ENCODE assay signal across 18 cellular contexts in the genomic region with DNA sequence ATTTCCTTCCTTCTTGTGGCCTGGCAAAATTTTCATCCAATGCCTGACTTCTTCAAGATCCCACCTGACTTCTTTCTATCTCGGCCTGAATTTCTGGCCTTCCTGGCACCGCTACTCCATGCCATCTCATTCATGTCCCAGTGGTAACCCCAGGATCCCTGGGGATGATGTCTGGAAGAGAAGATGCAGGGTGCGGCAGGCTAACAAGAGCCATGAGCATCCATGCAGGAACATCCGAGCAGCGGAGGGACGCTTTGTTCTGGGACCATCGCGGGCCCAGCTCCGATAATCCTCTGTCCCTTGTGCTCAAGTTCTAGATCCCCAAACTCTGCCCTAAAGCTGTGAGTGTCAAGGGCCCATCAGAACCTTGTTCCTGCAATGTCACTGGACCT. TPM values are rescaled to one million over a fixed set of nuclear protein-coding genes. Genes with fewer than 3 reads are reported as not detected.
"Had no signal": no experiment of that assay in that cellular context is flagged by ENCODE, and none has a peak within 500 bp of the region (broad histone marks: within the 10 kb centered on the region; RNA-seq: fewer than 3 reads in every experiment).

No MANE protein-coding gene starts in this region.

- H3K4me3 Mint-ChIP-seq: activated naive CD4-positive, alpha-beta T cell treated with anti-CD3 and anti-CD28 coated beads for 36 hours; mesothelial cell of epicardium; stimulated activated naive B cell treated with anti-CD40 and anti-IgM and Interleukin-4, amounts not matched to agents 10 μg/mL and 1 μg/mL and 100 μg/mL, for 72 hours; T-cell had no signal

- H3K36me3 ChIP-seq: ascending aorta, breast epithelium, gastroesophageal sphincter, pancreas, tibial nerve, vagina had no signal

- H3K27ac ChIP-seq: ascending aorta, breast epithelium, dorsolateral prefrontal cortex, gastroesophageal sphincter, hepatocyte, pancreas, tibial nerve, vagina had no signal

- H3K9me3 Mint-ChIP-seq: activated naive CD4-positive, alpha-beta T cell treated with anti-CD3 and anti-CD28 coated beads for 36 hours; mesothelial cell of epicardium; stimulated activated naive B cell treated with anti-CD40 and anti-IgM and Interleukin-4, amounts not matched to agents 10 μg/mL and 1 μg/mL and 100 μg/mL, for 72 hours; T-cell had no signal

- H3K27me3 ChIP-seq: ascending aorta, breast epithelium, dorsolateral prefrontal cortex, gastroesophageal sphincter, hepatocyte, pancreas, tibial nerve, vagina had no signal

- H3K27ac Mint-ChIP-seq: activated naive CD4-positive, alpha-beta T cell treated with anti-CD3 and anti-CD28 coated beads for 36 hours; mesothelial cell of epicardium; stimulated activated naive B cell treated with anti-CD40 and anti-IgM and Interleukin-4, amounts not matched to agents 10 μg/mL and 1 μg/mL and 100 μg/mL, for 72 hours; T-cell had no signal

- DNase-seq: activated CD4-positive, alpha-beta T cell treated with anti-CD3 and anti-CD28 coated beads, Interleukin-2, amount 50 U/mL, for 4 hours; erythroblast; SK-N-SH; stimulated activated CD4-positive, alpha-beta T cell treated with anti-CD3 and anti-CD28 coated beads, Interleukin-2, amount 100 ng/mL, for 48 hours; stimulated activated naive B cell treated with anti-CD40 and anti-IgM and Interleukin-4, amounts not matched to agents 10 μg/mL and 1 μg/mL and 100 μg/mL, for 72 hours; T-helper 9 cell had no signal

- ATAC-seq: activated CD4-positive, CD25-positive, alpha-beta regulatory T cell treated with anti-CD3 and anti-CD28 coated beads, Interleukin-2, amount 50 U/mL, for 24 hours; gastroesophageal sphincter; pancreas; stimulated activated naive B cell treated with anti-CD40 and anti-IgM and Interleukin-4, amounts not matched to agents 10 μg/mL and 1 μg/mL and 100 μg/mL, for 72 hours had no signal

- H3K4me1 Mint-ChIP-seq: stimulated activated naive B cell treated with anti-CD40 and anti-IgM and Interleukin-4, amounts not matched to agents 10 μg/mL and 1 μg/mL and 100 μg/mL, for 72 hours; T-cell had no signal

- H3K36me3 Mint-ChIP-seq: mesothelial cell of epicardium; stimulated activated naive B cell treated with anti-CD40 and anti-IgM and Interleukin-4, amounts not matched to agents 10 μg/mL and 1 μg/mL and 100 μg/mL, for 72 hours; T-cell had no signal

- H3K4me1 ChIP-seq: ascending aorta, breast epithelium, pancreas had no signal

- H3K4me3 ChIP-seq: ascending aorta, breast epithelium, dorsolateral prefrontal cortex, gastroesophageal sphincter, hepatocyte, pancreas, tibial nerve, vagina had no signal

- H3K9me3 ChIP-seq: ascending aorta, breast epithelium, gastroesophageal sphincter, pancreas, SK-N-SH, tibial nerve, vagina had no signal

RNA-seq across cellular contexts. Expression of gene MYL3, which starts 10.9 kb away (rescaled TPM):
- total RNA-seq: activated naive CD4-positive, alpha-beta T cell treated with anti-CD3 and anti-CD28 coated beads for 36 hours; T-cell; vagina had no signal
- polyA plus RNA-seq: SK-N-SH had no signal

RNA-seq across cellular contexts. Expression of gene PTH1R, which starts 25.2 kb away (rescaled TPM):
- total RNA-seq: activated naive CD4-positive, alpha-beta T cell treated with anti-CD3 and anti-CD28 coated beads for 36 hours had no signal
